15 cellular contexts compared by ENCODE assay signal in genomic region chr15:74227968-74228722, GRCh38. TPM values are rescaled to one million over a fixed set of nuclear protein-coding genes. Genes with fewer than 3 reads are reported as not detected.
A peak's percentile ranks its signal among the peaks of the same experiment; 100 is the strongest.
DNase-seq lines count a peak whose midpoint lies in the region; ATAC-seq and TF ChIP-seq lines count a peak whose summit lies in the region.
"Had no signal": no experiment of that assay in that cellular context is flagged by ENCODE, and none has a peak within 500 bp of the region (broad histone marks: within the 10 kb centered on the region; RNA-seq: fewer than 3 reads in every experiment).

No MANE protein-coding gene starts in this region.

- H3K4me1 ChIP-seq in SJCRH30, result peaks cover 54% of the 10 kb centered on the region
- peaks cover 17% of the 10 kb centered on the region for H3K4me1 ChIP-seq in left ventricle myocardium inferior
- peaks cover 6 to 14% (median 12%) of the 10 kb centered on the region in 4 donors for H3K4me1 ChIP-seq in transverse colon
- no peaks in the 10 kb centered on the region for H3K4me1 ChIP-seq in left lung

- H3K4me3 ChIP-seq in SJCRH30 (peak overlapping the region; percentile 36), left ventricle myocardium inferior (peak overlapping the region; percentile 27), transverse colon (no peak overlapping the region), left lung (no peak overlapping the region)
- H3K4me3 ChIP-seq: GM23248, PC-9 had no signal

- no peak for TF ChIP-seq POLR2A in transverse colon (IDR thresholded peaks at IDR 0.05)

- TF ChIP-seq CTCF in left ventricle myocardium inferior (IDR thresholded peaks at IDR 0.05; ENCODE audit: borderline replicate concordance) (no peak), transverse colon (IDR thresholded peaks at IDR 0.05) (no peak), GM13977 (IDR thresholded peaks at IDR 0.05; ENCODE audit: extremely low read depth, insufficient read depth, missing control alignments) (no peak), left lung (IDR thresholded peaks at IDR 0.05) (no peak)

- in situ Hi-C loops in transverse colon (cut with MboI; ENCODE audit: low pct_ligation_motif_present in 1 of 4, low pct_unique_long_range_greater_than_20kb in 1 of 4, low sequenced_read_pairs in 3 of 4) (no loop called here), GM13977 (cut with MboI; ENCODE audit: low pct_unique_long_range_greater_than_20kb, low sequenced_read_pairs, unreplicated experiment) (no loop called here)

- H3K9me3 ChIP-seq in SJCRH30 (replicated peaks), result no peaks in the 10 kb centered on the region
- no peaks in the 10 kb centered on the region for H3K9me3 ChIP-seq in left ventricle myocardium inferior (replicated peaks)
- no peaks in the 10 kb centered on the region for H3K9me3 ChIP-seq in transverse colon
- no peaks in the 10 kb centered on the region for H3K9me3 ChIP-seq in left lung

- WGBS in transverse colon (ENCODE audit: low coverage in 1 of 2), 2 donors, result 33% methylated on average over 6 to 11 of the region's 11 CpGs

- H3K27me3 ChIP-seq in SJCRH30 (no peaks in the 10 kb centered on the region), left ventricle myocardium inferior (ENCODE audit: low read depth) (peaks cover 24% of the 10 kb centered on the region), transverse colon (peaks cover 1% of the 10 kb centered on the region), left lung (peaks cover 0 to 27% of the 10 kb centered on the region in 2 donors)

- no peaks in the 10 kb centered on the region for H3K36me3 ChIP-seq in SJCRH30
- H3K36me3 ChIP-seq in left ventricle myocardium inferior, result no peaks in the 10 kb centered on the region
- H3K36me3 ChIP-seq in transverse colon, result no peaks in the 10 kb centered on the region
- H3K36me3 ChIP-seq in left lung, result no peaks in the 10 kb centered on the region

- TF ChIP-seq EP300 in transverse colon (IDR thresholded peaks at IDR 0.05; ENCODE audit: low read depth), result no peak

- intact Hi-C loops in left ventricle myocardium inferior (cut with micrococcal nuclease) (no loop called here), transverse colon (cut with DNase I; ENCODE audit: low total_unique reads) (no loop called here), left lung (cut with DNase I) (no loop called here)

- no peak for ATAC-seq in left lung
- ATAC-seq: stimulated activated effector memory CD8-positive, alpha-beta T cell treated with anti-CD3 and anti-CD28 coated beads, Interleukin-12 subunit alpha, Interleukin-12 subunit beta, amount 100 ng/mL, for 72 hours had no signal

- H3K27ac ChIP-seq in SJCRH30 (peak overlapping the region; percentile 96), left ventricle myocardium inferior (replicated peaks) (peak overlapping the region; percentile 50), transverse colon (peak overlapping the region in 1 of 4 donors; percentile 23), left lung (no peak overlapping the region)
- H3K27ac ChIP-seq: GM23248, PC-9 had no signal

- DNase-seq in NCI-H82 (lab: John Stamatoyannopoulos, UW), result peak; percentile 76
- no peak for DNase-seq in NCI-H82 treated with DMSO at 0.1 percent for 48 hours (lab: John Stamatoyannopoulos, UW; ENCODE audit: unreplicated experiment)
- DNase-seq in SJCRH30, result peak in 1 of 2 experiments; percentile 90
- DNase-seq in left ventricle myocardium inferior, result no peak
- DNase-seq in transverse colon, result peak; percentile 71
- no peak for DNase-seq in GM13977 (ENCODE audit: low spot score)
- no peak for DNase-seq in left lung
- no peak for DNase-seq in cerebellar cortex (ENCODE audit: low spot score)
- DNase-seq: activated CD4-positive, alpha-beta T cell treated with anti-CD3 and anti-CD28 coated beads, Interleukin-2, amount 50 U/mL, for 4 hours; activated naive CD4-positive, alpha-beta T cell; cerebellar nuclear complex; GM23248; PC-9 had no signal

RNA-seq across cellular contexts. Expression of gene CCDC33, which starts 8.0 kb away (rescaled TPM):
- 0.38 and 1.2 TPM in 2 replicates for total RNA-seq in SJCRH30 (2014; rRNA removed; shearing (Covaris generic))
- total RNA-seq in left ventricle myocardium inferior, result 0.11 TPM
- total RNA-seq in transverse colon, result under 1 TPM in 1 of 4 donors, not detected in 3; 0.16 TPM
- total RNA-seq in left lung, result 1 to 10 TPM in 1 of 2 donors, not detected in 1; 3.2 TPM
- total RNA-seq: GM23248, occipital lobe had no signal

RNA-seq across cellular contexts. Expression of gene STRA6, which starts 25.6 kb away (rescaled TPM):
- total RNA-seq in SJCRH30 (2014; rRNA removed; shearing (Covaris generic)), result 67.8 and 94.4 TPM in 2 replicates
- total RNA-seq in left ventricle myocardium inferior, result not detected
- not detected for total RNA-seq in transverse colon
- under 1 TPM; 0.38 to 0.60 TPM for total RNA-seq in left lung
- total RNA-seq: GM23248 had no signal

RNA-seq across cellular contexts. Expression of gene ISLR, which starts 54.6 kb away (rescaled TPM):
- 19.8 and 27.7 TPM in 2 replicates for total RNA-seq in SJCRH30 (2014; rRNA removed; shearing (Covaris generic))
- total RNA-seq in left ventricle myocardium inferior (12.7 TPM), transverse colon (100 to 1,000 TPM in 1 of 4 donors, 10 to 100 TPM in 3; 18.8 to 191 (median 25.5) TPM), left lung (10 to 100 TPM; 10.4 to 43.7 TPM)
- total RNA-seq: PC-9 had no signal

Comparison
In these comparisons a context has a peak if more than half of its experiments do, and no peak if none do; other contexts are left out.
1. DNase-seq: peak in NCI-H82 (single experiment) and transverse colon (single experiment); none in NCI-H82 treated with DMSO at 0.1 percent for 48 hours (single experiment), left ventricle myocardium inferior (single experiment), GM13977 (single experiment), left lung (0 of 2) and cerebellar cortex (single experiment).
2. H3K27ac ChIP-seq: peak in SJCRH30 (single experiment) and left ventricle myocardium inferior (single experiment); none in left lung (0 of 2).
3. H3K4me3 ChIP-seq: peak in SJCRH30 (single experiment) and left ventricle myocardium inferior (single experiment); none in transverse colon (0 of 4) and left lung (0 of 2).
4. RNA of gene STRA6, which starts 25.6 kb away (total RNA-seq): 67.8 to 94.4 TPM in SJCRH30; 0.38 to 0.60 TPM in left lung, not detected in left ventricle myocardium inferior (single experiment) and not detected in transverse colon; every median in the first group is over 10 times any median in the second.